2 cellular contexts compared by ENCODE assay signal in genomic region chr6:25229671-25230321, GRCh38.
TF ChIP-seq lines count a peak whose summit lies in the region.

No MANE protein-coding gene starts in this region.

TF ChIP-seq in A549, 52 proteins besides CTCF, POLR2A, EP300 and RAD21 (continued from another document):
- TF ChIP-seq, protein P1, sequence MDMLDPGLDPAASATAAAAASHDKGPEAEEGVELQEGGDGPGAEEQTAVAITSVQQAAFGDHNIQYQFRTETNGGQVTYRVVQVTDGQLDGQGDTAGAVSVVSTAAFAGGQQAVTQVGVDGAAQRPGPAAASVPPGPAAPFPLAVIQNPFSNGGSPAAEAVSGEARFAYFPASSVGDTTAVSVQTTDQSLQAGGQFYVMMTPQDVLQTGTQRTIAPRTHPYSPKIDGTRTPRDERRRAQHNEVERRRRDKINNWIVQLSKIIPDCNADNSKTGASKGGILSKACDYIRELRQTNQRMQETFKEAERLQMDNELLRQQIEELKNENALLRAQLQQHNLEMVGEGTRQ (IDR thresholded peaks at IDR 0.05) = no peak
- no peak for TF ChIP-seq CBX2 (IDR thresholded peaks at IDR 0.05; ENCODE audit: borderline replicate concordance, low read depth)
- no peak for TF ChIP-seq NR3C1 (IDR thresholded peaks at IDR 0.05)
- no peak for TF ChIP-seq SREBF2 (IDR thresholded peaks at IDR 0.05)
- no peak for TF ChIP-seq EHMT2 (IDR thresholded peaks at IDR 0.05; ENCODE audit: low read depth)
- TF ChIP-seq BCL3 (IDR thresholded peaks at IDR 0.05) = no peak
- TF ChIP-seq BHLHE40 (IDR thresholded peaks at IDR 0.05; ENCODE audit: low read depth, low read length) = no peak
- TF ChIP-seq RFX5 (IDR thresholded peaks at IDR 0.05) = no peak
- TF ChIP-seq ZC3H11A (IDR thresholded peaks at IDR 0.05) = no peak
- no peak for TF ChIP-seq SMC3 (IDR thresholded peaks at IDR 0.05)
- TF ChIP-seq KDM5A (IDR thresholded peaks at IDR 0.05) = no peak
- no peak for TF ChIP-seq EHF (CRISPR knock-in tag; IDR thresholded peaks at IDR 0.05)
TF ChIP-seq in A549: peak in this region for 0.

TF ChIP-seq in HCT116, 20 proteins besides CTCF, POLR2A, EP300 and RAD21 (continued from another document):
- no peak for TF ChIP-seq REST (IDR thresholded peaks at IDR 0.05; ENCODE audit: low read depth)
- TF ChIP-seq, protein P2, sequence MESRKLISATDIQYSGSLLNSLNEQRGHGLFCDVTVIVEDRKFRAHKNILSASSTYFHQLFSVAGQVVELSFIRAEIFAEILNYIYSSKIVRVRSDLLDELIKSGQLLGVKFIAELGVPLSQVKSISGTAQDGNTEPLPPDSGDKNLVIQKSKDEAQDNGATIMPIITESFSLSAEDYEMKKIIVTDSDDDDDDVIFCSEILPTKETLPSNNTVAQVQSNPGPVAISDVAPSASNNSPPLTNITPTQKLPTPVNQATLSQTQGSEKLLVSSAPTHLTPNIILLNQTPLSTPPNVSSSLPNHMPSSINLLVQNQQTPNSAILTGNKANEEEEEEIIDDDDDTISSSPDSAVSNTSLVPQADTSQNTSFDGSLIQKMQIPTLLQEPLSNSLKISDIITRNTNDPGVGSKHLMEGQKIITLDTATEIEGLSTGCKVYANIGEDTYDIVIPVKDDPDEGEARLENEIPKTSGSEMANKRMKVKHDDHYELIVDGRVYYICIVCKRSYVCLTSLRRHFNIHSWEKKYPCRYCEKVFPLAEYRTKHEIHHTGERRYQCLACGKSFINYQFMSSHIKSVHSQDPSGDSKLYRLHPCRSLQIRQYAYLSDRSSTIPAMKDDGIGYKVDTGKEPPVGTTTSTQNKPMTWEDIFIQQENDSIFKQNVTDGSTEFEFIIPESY (IDR thresholded peaks at IDR 0.05; ENCODE audit: extremely low read depth, insufficient replicate concordance, low read length) = no peak
- peak; percentile 30; the same call in 1 of the 2 replicates for TF ChIP-seq FOSL1 (IDR thresholded peaks at IDR 0.05; ENCODE audit: low read depth)
- no peak for TF ChIP-seq SIN3A (IDR thresholded peaks at IDR 0.05; ENCODE audit: low read depth)
- TF ChIP-seq YY1 (IDR thresholded peaks at IDR 0.05; ENCODE audit: extremely low read depth, insufficient replicate concordance, low read depth, low read length) = no peak
- TF ChIP-seq TCF7L2 (IDR thresholded peaks at IDR 0.05; ENCODE audit: borderline replicate concordance, extremely low read depth, insufficient read depth, insufficient read length) = no peak
- TF ChIP-seq POLR2AphosphoS5 (IDR thresholded peaks at IDR 0.05; ENCODE audit: low read depth, low read length) = no peak
- TF ChIP-seq JUND (IDR thresholded peaks at IDR 0.05) = peak; percentile 18; the same call in 1 of the 2 replicates
- no peak for TF ChIP-seq EZH2 (IDR thresholded peaks at IDR 0.05)
- 0 out of 2 replicates have a peak, but pooled peaks have one; percentile 31 for TF ChIP-seq CEBPB (IDR thresholded peaks at IDR 0.05; ENCODE audit: low read depth)
- no peak for TF ChIP-seq ATF3 (IDR thresholded peaks at IDR 0.05)
- TF ChIP-seq ZNF274 (IDR thresholded peaks at IDR 0.05; ENCODE audit: low read depth, low read length) = no peak
- TF ChIP-seq EZH2phosphoT487 (IDR thresholded peaks at IDR 0.05; ENCODE audit: borderline replicate concordance) = no peak
- 0 out of 2 replicates have a peak, but pooled peaks have one; percentile 27 for TF ChIP-seq SP1 (IDR thresholded peaks at IDR 0.05; ENCODE audit: low read depth)
- TF ChIP-seq SRF (IDR thresholded peaks at IDR 0.05; ENCODE audit: low read depth) = no peak
- no peak for TF ChIP-seq MAX (IDR thresholded peaks at IDR 0.05)
- no peak for TF ChIP-seq EGR1 (IDR thresholded peaks at IDR 0.05; ENCODE audit: low read depth)
- TF ChIP-seq CBX3 (IDR thresholded peaks at IDR 0.05; ENCODE audit: low read depth) = no peak
- no peak for TF ChIP-seq ZFX (IDR thresholded peaks at IDR 0.05)
